Comparison of ENCODE assay signal across 1 cellular context in the genomic region with DNA sequence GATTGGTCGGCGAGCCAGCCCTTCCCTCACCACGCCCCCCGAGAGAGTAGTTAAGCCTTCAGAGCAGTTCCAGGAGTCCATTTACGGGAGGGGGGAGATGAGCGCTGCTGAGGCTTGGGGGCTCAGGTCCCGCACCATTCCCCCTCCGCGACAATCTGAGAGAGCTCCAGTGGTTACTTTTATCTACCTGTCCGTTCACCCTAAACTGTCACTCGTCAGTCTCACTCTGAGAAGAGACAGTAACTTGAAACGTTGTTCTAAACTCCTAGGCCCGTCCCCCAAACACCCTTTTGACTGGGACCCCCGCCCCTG.
TF ChIP-seq lines count a peak whose summit lies in the region.

No MANE protein-coding gene starts in this region.

TF ChIP-seq in HEK293, 187 proteins besides CTCF, POLR2A, EP300 and RAD21 (continued from another document):
- TF ChIP-seq ZNF501 (tag by site-specific recombination; IDR thresholded peaks at IDR 0.05), result no peak
- TF ChIP-seq ZNF791 (tag by site-specific recombination; IDR thresholded peaks at IDR 0.05), result no peak
- no peak for TF ChIP-seq ZNF2 (tag by site-specific recombination; IDR thresholded peaks at IDR 0.05)
- TF ChIP-seq, protein P1, sequence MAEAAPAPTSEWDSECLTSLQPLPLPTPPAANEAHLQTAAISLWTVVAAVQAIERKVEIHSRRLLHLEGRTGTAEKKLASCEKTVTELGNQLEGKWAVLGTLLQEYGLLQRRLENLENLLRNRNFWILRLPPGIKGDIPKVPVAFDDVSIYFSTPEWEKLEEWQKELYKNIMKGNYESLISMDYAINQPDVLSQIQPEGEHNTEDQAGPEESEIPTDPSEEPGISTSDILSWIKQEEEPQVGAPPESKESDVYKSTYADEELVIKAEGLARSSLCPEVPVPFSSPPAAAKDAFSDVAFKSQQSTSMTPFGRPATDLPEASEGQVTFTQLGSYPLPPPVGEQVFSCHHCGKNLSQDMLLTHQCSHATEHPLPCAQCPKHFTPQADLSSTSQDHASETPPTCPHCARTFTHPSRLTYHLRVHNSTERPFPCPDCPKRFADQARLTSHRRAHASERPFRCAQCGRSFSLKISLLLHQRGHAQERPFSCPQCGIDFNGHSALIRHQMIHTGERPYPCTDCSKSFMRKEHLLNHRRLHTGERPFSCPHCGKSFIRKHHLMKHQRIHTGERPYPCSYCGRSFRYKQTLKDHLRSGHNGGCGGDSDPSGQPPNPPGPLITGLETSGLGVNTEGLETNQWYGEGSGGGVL (tag by site-specific recombination; IDR thresholded peaks at IDR 0.05), result peak; percentile 80
- TF ChIP-seq, protein P2, sequence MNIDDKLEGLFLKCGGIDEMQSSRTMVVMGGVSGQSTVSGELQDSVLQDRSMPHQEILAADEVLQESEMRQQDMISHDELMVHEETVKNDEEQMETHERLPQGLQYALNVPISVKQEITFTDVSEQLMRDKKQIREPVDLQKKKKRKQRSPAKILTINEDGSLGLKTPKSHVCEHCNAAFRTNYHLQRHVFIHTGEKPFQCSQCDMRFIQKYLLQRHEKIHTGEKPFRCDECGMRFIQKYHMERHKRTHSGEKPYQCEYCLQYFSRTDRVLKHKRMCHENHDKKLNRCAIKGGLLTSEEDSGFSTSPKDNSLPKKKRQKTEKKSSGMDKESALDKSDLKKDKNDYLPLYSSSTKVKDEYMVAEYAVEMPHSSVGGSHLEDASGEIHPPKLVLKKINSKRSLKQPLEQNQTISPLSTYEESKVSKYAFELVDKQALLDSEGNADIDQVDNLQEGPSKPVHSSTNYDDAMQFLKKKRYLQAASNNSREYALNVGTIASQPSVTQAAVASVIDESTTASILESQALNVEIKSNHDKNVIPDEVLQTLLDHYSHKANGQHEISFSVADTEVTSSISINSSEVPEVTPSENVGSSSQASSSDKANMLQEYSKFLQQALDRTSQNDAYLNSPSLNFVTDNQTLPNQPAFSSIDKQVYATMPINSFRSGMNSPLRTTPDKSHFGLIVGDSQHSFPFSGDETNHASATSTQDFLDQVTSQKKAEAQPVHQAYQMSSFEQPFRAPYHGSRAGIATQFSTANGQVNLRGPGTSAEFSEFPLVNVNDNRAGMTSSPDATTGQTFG (tag by site-specific recombination; IDR thresholded peaks at IDR 0.05; ENCODE audit: borderline replicate concordance), result no peak
- TF ChIP-seq ZSCAN23 (tag by site-specific recombination; IDR thresholded peaks at IDR 0.05), result no peak
- TF ChIP-seq GLIS2 (tag by site-specific recombination; IDR thresholded peaks at IDR 0.05), result peak; percentile 60; the same call in 1 of the 2 replicates
- TF ChIP-seq ZNF530 (tag by site-specific recombination; IDR thresholded peaks at IDR 0.05; ENCODE audit: low read depth), result no peak
- TF ChIP-seq, protein P3, sequence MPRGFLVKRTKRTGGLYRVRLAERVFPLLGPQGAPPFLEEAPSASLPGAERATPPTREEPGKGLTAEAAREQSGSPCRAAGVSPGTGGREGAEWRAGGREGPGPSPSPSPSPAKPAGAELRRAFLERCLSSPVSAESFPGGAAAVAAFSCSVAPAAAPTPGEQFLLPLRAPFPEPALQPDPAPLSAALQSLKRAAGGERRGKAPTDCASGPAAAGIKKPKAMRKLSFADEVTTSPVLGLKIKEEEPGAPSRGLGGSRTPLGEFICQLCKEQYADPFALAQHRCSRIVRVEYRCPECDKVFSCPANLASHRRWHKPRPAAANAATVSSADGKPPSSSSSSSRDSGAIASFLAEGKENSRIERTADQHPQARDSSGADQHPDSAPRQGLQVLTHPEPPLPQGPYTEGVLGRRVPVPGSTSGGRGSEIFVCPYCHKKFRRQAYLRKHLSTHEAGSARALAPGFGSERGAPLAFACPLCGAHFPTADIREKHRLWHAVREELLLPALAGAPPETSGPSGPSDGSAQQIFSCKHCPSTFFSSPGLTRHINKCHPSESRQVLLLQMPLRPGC (tag by site-specific recombination; IDR thresholded peaks at IDR 0.05), result no peak
- no peak for TF ChIP-seq MEIS1 (CRISPR knock-in tag; IDR thresholded peaks at IDR 0.05; ENCODE audit: borderline replicate concordance)
- no peak for TF ChIP-seq ZNF146 (tag by site-specific recombination; IDR thresholded peaks at IDR 0.05)
- no peak for TF ChIP-seq ZNF776 (tag by site-specific recombination; IDR thresholded peaks at IDR 0.05; ENCODE audit: borderline replicate concordance)
- 0 out of 2 replicates have a peak, but pooled peaks have one; percentile 7 for TF ChIP-seq ZIC2 (tag by site-specific recombination; IDR thresholded peaks at IDR 0.05)
- TF ChIP-seq ZNF341 (tag by site-specific recombination; IDR thresholded peaks at IDR 0.05; ENCODE audit: low read depth), result peak; percentile 96
- no peak; the same call in 1 of the 2 replicates for TF ChIP-seq GLIS1 (tag by site-specific recombination; IDR thresholded peaks at IDR 0.05)
- TF ChIP-seq ZNF394 (tag by site-specific recombination; IDR thresholded peaks at IDR 0.05; ENCODE audit: borderline replicate concordance), result no peak
- no peak for TF ChIP-seq ZBTB1 (tag by site-specific recombination; IDR thresholded peaks at IDR 0.05)
- TF ChIP-seq, protein P4, sequence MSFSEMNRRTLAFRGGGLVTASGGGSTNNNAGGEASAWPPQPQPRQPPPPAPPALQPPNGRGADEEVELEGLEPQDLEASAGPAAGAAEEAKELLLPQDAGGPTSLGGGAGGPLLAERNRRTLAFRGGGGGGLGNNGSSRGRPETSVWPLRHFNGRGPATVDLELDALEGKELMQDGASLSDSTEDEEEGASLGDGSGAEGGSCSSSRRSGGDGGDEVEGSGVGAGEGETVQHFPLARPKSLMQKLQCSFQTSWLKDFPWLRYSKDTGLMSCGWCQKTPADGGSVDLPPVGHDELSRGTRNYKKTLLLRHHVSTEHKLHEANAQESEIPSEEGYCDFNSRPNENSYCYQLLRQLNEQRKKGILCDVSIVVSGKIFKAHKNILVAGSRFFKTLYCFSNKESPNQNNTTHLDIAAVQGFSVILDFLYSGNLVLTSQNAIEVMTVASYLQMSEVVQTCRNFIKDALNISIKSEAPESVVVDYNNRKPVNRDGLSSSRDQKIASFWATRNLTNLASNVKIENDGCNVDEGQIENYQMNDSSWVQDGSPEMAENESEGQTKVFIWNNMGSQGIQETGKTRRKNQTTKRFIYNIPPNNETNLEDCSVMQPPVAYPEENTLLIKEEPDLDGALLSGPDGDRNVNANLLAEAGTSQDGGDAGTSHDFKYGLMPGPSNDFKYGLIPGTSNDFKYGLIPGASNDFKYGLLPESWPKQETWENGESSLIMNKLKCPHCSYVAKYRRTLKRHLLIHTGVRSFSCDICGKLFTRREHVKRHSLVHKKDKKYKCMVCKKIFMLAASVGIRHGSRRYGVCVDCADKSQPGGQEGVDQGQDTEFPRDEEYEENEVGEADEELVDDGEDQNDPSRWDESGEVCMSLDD (tag by site-specific recombination; IDR thresholded peaks at IDR 0.05), result no peak
- TF ChIP-seq ZNF133 (tag by site-specific recombination; IDR thresholded peaks at IDR 0.05), result no peak
- no peak for TF ChIP-seq ZNF544 (tag by site-specific recombination; IDR thresholded peaks at IDR 0.05)
- TF ChIP-seq, protein P5, sequence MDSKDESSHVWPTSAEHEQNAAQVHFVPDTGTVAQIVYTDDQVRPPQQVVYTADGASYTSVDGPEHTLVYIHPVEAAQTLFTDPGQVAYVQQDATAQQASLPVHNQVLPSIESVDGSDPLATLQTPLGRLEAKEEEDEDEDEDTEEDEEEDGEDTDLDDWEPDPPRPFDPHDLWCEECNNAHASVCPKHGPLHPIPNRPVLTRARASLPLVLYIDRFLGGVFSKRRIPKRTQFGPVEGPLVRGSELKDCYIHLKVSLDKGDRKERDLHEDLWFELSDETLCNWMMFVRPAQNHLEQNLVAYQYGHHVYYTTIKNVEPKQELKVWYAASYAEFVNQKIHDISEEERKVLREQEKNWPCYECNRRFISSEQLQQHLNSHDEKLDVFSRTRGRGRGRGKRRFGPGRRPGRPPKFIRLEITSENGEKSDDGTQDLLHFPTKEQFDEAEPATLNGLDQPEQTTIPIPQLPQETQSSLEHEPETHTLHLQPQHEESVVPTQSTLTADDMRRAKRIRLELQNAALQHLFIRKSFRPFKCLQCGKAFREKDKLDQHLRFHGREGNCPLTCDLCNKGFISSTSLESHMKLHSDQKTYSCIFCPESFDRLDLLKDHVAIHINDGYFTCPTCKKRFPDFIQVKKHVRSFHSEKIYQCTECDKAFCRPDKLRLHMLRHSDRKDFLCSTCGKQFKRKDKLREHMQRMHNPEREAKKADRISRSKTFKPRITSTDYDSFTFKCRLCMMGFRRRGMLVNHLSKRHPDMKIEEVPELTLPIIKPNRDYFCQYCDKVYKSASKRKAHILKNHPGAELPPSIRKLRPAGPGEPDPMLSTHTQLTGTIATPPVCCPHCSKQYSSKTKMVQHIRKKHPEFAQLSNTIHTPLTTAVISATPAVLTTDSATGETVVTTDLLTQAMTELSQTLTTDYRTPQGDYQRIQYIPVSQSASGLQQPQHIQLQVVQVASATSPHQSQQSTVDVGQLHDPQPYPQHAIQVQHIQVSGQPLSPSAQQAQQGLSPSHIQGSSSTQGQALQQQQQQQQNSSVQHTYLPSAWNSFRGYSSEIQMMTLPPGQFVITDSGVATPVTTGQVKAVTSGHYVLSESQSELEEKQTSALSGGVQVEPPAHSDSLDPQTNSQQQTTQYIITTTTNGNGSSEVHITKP (tag by site-specific recombination; IDR thresholded peaks at IDR 0.05), result peak; percentile 87
- no peak for TF ChIP-seq ZNF416 (tag by site-specific recombination; IDR thresholded peaks at IDR 0.05)
- TF ChIP-seq ZNF350 (tag by site-specific recombination; IDR thresholded peaks at IDR 0.05), result no peak
- TF ChIP-seq ZNF248 (tag by site-specific recombination; IDR thresholded peaks at IDR 0.05), result no peak
- no peak for TF ChIP-seq ZXDB (tag by site-specific recombination; IDR thresholded peaks at IDR 0.05)
- TF ChIP-seq, protein P6, sequence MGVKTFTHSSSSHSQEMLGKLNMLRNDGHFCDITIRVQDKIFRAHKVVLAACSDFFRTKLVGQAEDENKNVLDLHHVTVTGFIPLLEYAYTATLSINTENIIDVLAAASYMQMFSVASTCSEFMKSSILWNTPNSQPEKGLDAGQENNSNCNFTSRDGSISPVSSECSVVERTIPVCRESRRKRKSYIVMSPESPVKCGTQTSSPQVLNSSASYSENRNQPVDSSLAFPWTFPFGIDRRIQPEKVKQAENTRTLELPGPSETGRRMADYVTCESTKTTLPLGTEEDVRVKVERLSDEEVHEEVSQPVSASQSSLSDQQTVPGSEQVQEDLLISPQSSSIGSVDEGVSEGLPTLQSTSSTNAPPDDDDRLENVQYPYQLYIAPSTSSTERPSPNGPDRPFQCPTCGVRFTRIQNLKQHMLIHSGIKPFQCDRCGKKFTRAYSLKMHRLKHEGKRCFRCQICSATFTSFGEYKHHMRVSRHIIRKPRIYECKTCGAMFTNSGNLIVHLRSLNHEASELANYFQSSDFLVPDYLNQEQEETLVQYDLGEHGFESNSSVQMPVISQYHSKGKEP (tag by site-specific recombination; IDR thresholded peaks at IDR 0.05), result no peak
- no peak for TF ChIP-seq ZNF555 (tag by site-specific recombination; conservative IDR thresholded peaks at IDR 0.05)
- TF ChIP-seq REPIN1 (tag by site-specific recombination; IDR thresholded peaks at IDR 0.05; ENCODE audit: low read depth), result no peak
- TF ChIP-seq EGR2 (tag by site-specific recombination; IDR thresholded peaks at IDR 0.05; ENCODE audit: low read depth), result no peak
- no peak for TF ChIP-seq ZNF16 (tag by site-specific recombination; IDR thresholded peaks at IDR 0.05; ENCODE audit: low read depth)
- no peak for TF ChIP-seq GFI1B (tag by site-specific recombination; IDR thresholded peaks at IDR 0.05)
- no peak for TF ChIP-seq ZNF660 (tag by site-specific recombination; IDR thresholded peaks at IDR 0.05)
- TF ChIP-seq ZNF777 (tag by site-specific recombination; IDR thresholded peaks at IDR 0.05; ENCODE audit: borderline replicate concordance), result no peak
